In genomic region chr1:211553549-211553948, GRCh38 we compare ENCODE assay signal across 20 cellular contexts.
"Had no signal": no experiment of that assay in that cellular context is flagged by ENCODE, and none has a peak within 500 bp of the region (broad histone marks: within the 10 kb centered on the region; RNA-seq: fewer than 3 reads in every experiment).

No MANE protein-coding gene starts in this region.

- H3K36me3 Mint-ChIP-seq: mesothelial cell of epicardium had no signal

- H3K9me3 ChIP-seq: gastroesophageal sphincter, heart left ventricle, left lung, lower lobe of right lung, mucosa of descending colon had no signal

- DNase-seq: cortex of kidney; effector CD8-positive, alpha-beta T cell; effector memory CD8-positive, alpha-beta T cell; endodermal cell; erythroblast; foreskin keratinocyte; heart left ventricle; hypothalamus; immature natural killer cell; left cardiac atrium; left lung; left ventricle myocardium superior; lower lobe of right lung; mesenchymal stem cell; mucosa of descending colon had no signal

- H3K27ac Mint-ChIP-seq: dendritic cell treated with granulocyte-macrophage colony-stimulating factor and Interleukin-4, amounts not matched to agents 40 ng/mL and 50 ng/mL, for 4 days; effector memory CD8-positive, alpha-beta T cell; endodermal cell; immature natural killer cell; mesothelial cell of epicardium had no signal

- H3K9me3 Mint-ChIP-seq: dendritic cell treated with granulocyte-macrophage colony-stimulating factor and Interleukin-4, amounts not matched to agents 40 ng/mL and 50 ng/mL, for 4 days; effector memory CD8-positive, alpha-beta T cell; endodermal cell; immature natural killer cell; mesothelial cell of epicardium had no signal

- H3K4me3 ChIP-seq: gastroesophageal sphincter, heart left ventricle, hepatocyte, left lung, lower lobe of right lung, mucosa of descending colon had no signal

- H3K4me3 Mint-ChIP-seq: dendritic cell treated with granulocyte-macrophage colony-stimulating factor and Interleukin-4, amounts not matched to agents 40 ng/mL and 50 ng/mL, for 4 days; effector memory CD8-positive, alpha-beta T cell; endodermal cell; immature natural killer cell; mesothelial cell of epicardium had no signal

- H3K27me3 ChIP-seq: foreskin keratinocyte, gastroesophageal sphincter, heart left ventricle, hepatocyte, left lung had no signal

- H2AFZ ChIP-seq: hepatocyte had no signal

- H3K36me3 ChIP-seq: gastroesophageal sphincter, heart left ventricle, left lung, lower lobe of right lung had no signal

- H3K4me1 ChIP-seq: lower lobe of right lung had no signal

- H3K79me2 ChIP-seq: hepatocyte had no signal

- ATAC-seq: effector memory CD8-positive, alpha-beta T cell; esophagus mucosa; foreskin keratinocyte; gastroesophageal sphincter; heart left ventricle; left cardiac atrium; left lung; left ventricle myocardium superior; lower lobe of right lung; mucosa of descending colon had no signal

- H3K27ac ChIP-seq: foreskin keratinocyte, gastroesophageal sphincter, heart left ventricle, hepatocyte, left lung, lower lobe of right lung had no signal

- H3K4me2 ChIP-seq: hepatocyte had no signal

- H3K27me3 Mint-ChIP-seq: dendritic cell treated with granulocyte-macrophage colony-stimulating factor and Interleukin-4, amounts not matched to agents 40 ng/mL and 50 ng/mL, for 4 days had no signal
